ENCODE assay signal across 8 cellular contexts in the genomic region with DNA sequence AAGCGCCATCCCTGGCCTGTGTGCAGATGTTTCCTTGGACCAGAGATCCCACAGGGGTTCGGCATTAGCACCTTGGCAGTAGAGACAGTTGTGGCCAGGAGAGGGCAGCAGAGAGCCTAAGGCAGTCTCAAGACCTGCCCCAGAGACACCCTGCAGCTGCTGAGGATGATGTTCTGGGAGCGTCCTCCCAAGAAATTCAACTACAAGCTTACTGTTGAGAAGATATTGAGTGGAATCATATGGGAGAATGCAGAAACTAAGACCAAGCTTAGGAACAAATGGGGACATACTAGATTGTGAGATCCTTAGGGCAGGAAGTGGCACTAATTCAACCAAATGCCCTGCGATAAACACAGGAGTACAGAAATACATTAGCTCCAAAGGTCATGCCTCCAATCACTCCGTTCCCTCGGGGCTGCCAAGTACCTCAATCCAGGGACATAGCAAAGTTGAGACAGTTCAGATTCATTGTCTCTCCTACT. TPM values are rescaled to one million over a fixed set of nuclear protein-coding genes. Genes with fewer than 3 reads are reported as not detected.
A peak's percentile ranks its signal among the peaks of the same experiment; 100 is the strongest.
DNase-seq lines count a peak whose midpoint lies in the region; ATAC-seq and TF ChIP-seq lines count a peak whose summit lies in the region.

No MANE protein-coding gene starts in this region.

- H3K4ac ChIP-seq in H9 (ENCODE audit: low read depth, low read length) = no peak overlapping the region

- H4K8ac ChIP-seq in H9 (replicated peaks; ENCODE audit: insufficient read length, low read depth, low read length) = no peak overlapping the region

- peak; percentile 88 to 95 for ATAC-seq in activated naive CD4-positive, alpha-beta T cell treated with anti-CD3 and anti-CD28 coated beads, Interleukin-2, amount 50 U/mL, for 72 hours
- ATAC-seq in Right ventricle myocardium inferior = peak; percentile 94

- H3K4me3 Mint-ChIP-seq in H9 = no peak overlapping the region

- no peak for TF ChIP-seq POLR2A in prostate gland (IDR thresholded peaks at IDR 0.05)
- TF ChIP-seq POLR2A in vagina (IDR thresholded peaks at IDR 0.05) = no peak

- H3K9ac ChIP-seq in H9 (ENCODE audit: extremely low read depth, insufficient read length, low read length) (no peak overlapping the region), Loucy (ENCODE audit: low read depth, low read length, poor library complexity, severe bottlenecking) (no peak overlapping the region), SK-N-SH (no peak overlapping the region)

- H4K20me1 ChIP-seq in H9 (ENCODE audit: control insufficient read depth, insufficient read depth, insufficient read length) = no peaks in the 10 kb centered on the region
- no peaks in the 10 kb centered on the region for H4K20me1 ChIP-seq in Loucy (ENCODE audit: insufficient read depth, low read length, poor library complexity, severe bottlenecking)
- H4K20me1 ChIP-seq in SK-N-SH (ENCODE audit: insufficient read depth) = no peaks in the 10 kb centered on the region

- H3K56ac ChIP-seq in H9 (ENCODE audit: insufficient read length, low read depth, low read length) = no peak overlapping the region

- H4K91ac ChIP-seq in H9 (ENCODE audit: insufficient read length, low read depth, low read length) = no peak overlapping the region

- H2BK15ac ChIP-seq in H9 (ENCODE audit: low read depth, low read length) = no peak overlapping the region

- H3K4me2 ChIP-seq in H9 (ENCODE audit: insufficient read depth, insufficient read length, low read length) (no peak overlapping the region), Loucy (ENCODE audit: low read depth, low read length, poor library complexity, severe bottlenecking) (no peak overlapping the region), SK-N-SH (no peak overlapping the region)

- intact Hi-C loops in Right ventricle myocardium inferior (cut with DNase I) (loop anchor here (5.0 kb wide), 1 partner anchor 165 kb away; no protein-coding TSS in a partner anchor), prostate gland (cut with DNase I) (no loop called here), vagina (cut with DNase I) (no loop called here)

- H3K27ac Mint-ChIP-seq in H9 = no peak overlapping the region; a peak in 1 of 7 replicates
- peak overlapping the region; percentile 9 to 72 for H3K27ac Mint-ChIP-seq in activated naive CD4-positive, alpha-beta T cell treated with anti-CD3 and anti-CD28 coated beads, Interleukin-2, amount 50 U/mL, for 72 hours

- no peak overlapping the region for H2AK5ac ChIP-seq in H9 (ENCODE audit: insufficient read length, low read length)

- TF ChIP-seq CTCF in GM10266 (IDR thresholded peaks at IDR 0.05; ENCODE audit: control insufficient read depth, insufficient read depth, low read depth, missing control alignments) = peak; percentile 97
- TF ChIP-seq CTCF in H9 (conservative IDR thresholded peaks at IDR 0.05) = peak; percentile 95
- peak; percentile 95 for TF ChIP-seq CTCF in Loucy (conservative IDR thresholded peaks at IDR 0.05; ENCODE audit: low read length)
- peak; percentile 89 for TF ChIP-seq CTCF in SK-N-SH (IDR thresholded peaks at IDR 0.05)
- peak; percentile 37 to 69 (median 67) for TF ChIP-seq CTCF in prostate gland (IDR thresholded peaks at IDR 0.05)
- peak; percentile 41 to 82 (median 73) for TF ChIP-seq CTCF in vagina (IDR thresholded peaks at IDR 0.05)

- H3K27ac ChIP-seq in H9 (ENCODE audit: insufficient read length, low read depth, low read length) = no peak overlapping the region
- H3K27ac ChIP-seq in SK-N-SH (ENCODE audit: low read depth in 2 of 2, low read length in 1 of 2) = no peak overlapping the region
- H3K27ac ChIP-seq in prostate gland = no peak overlapping the region
- H3K27ac ChIP-seq in vagina = no peak overlapping the region

- H4K5ac ChIP-seq in H9 (ENCODE audit: insufficient read length, low read depth, low read length) = no peak overlapping the region

- no peak for TF ChIP-seq EP300 in SK-N-SH (IDR thresholded peaks at IDR 0.05; ENCODE audit: borderline replicate concordance in 1 of 2, low read depth in 1 of 2, low read length in 1 of 2)

- H3F3A ChIP-seq in Loucy (ENCODE audit: low read depth) (no peaks in the 10 kb centered on the region), SK-N-SH (replicated peaks; ENCODE audit: insufficient read depth) (no peaks in the 10 kb centered on the region)

- H3K23ac ChIP-seq in H9 (ENCODE audit: insufficient read length, low read depth, low read length) = no peak overlapping the region

- H2AFZ ChIP-seq in H9 (ENCODE audit: low read length) = no peak overlapping the region
- no peak overlapping the region for H2AFZ ChIP-seq in Loucy (ENCODE audit: low read length)
- H2AFZ ChIP-seq in SK-N-SH (ENCODE audit: low read depth) = no peak overlapping the region

- H2BK20ac ChIP-seq in H9 (ENCODE audit: low read depth, low read length, poor library complexity, severe bottlenecking) = no peak overlapping the region

- no peak overlapping the region for H2BK120ac ChIP-seq in H9 (ENCODE audit: low read depth, low read length, poor library complexity, severe bottlenecking)

- H3K27me3 ChIP-seq in H9 (ENCODE audit: insufficient read depth, low read length) (no peaks in the 10 kb centered on the region), Loucy (ENCODE audit: insufficient read depth, low read length, poor library complexity, severe bottlenecking) (no peaks in the 10 kb centered on the region), SK-N-SH (ENCODE audit: insufficient read depth) (peaks cover 31% of the 10 kb centered on the region; the same call in 1 of the 2 replicates), prostate gland (replicated peaks; ENCODE audit: insufficient read depth) (no peaks in the 10 kb centered on the region), vagina (no peaks in the 10 kb centered on the region)

- no peaks in the 10 kb centered on the region for H3K36me3 Mint-ChIP-seq in H9 (ENCODE audit: insufficient read depth in 1 of 3, low read depth in 3 of 3)
- peaks cover 5 to 9% of the 10 kb centered on the region in 2 donors for H3K36me3 Mint-ChIP-seq in activated naive CD4-positive, alpha-beta T cell treated with anti-CD3 and anti-CD28 coated beads, Interleukin-2, amount 50 U/mL, for 72 hours

- H3K27me3 Mint-ChIP-seq in H9 (ENCODE audit: low read depth) = no peaks in the 10 kb centered on the region

- H2BK5ac ChIP-seq in H9 (ENCODE audit: insufficient read length, low read length) = no peak overlapping the region

- H3K79me2 ChIP-seq in H9 (ENCODE audit: insufficient read depth, low read length) = no peaks in the 10 kb centered on the region
- no peaks in the 10 kb centered on the region for H3K79me2 ChIP-seq in Loucy (ENCODE audit: insufficient read depth, low read length)
- no peaks in the 10 kb centered on the region for H3K79me2 ChIP-seq in SK-N-SH (ENCODE audit: insufficient read depth)

- no peak overlapping the region for H3K14ac ChIP-seq in H9 (ENCODE audit: insufficient read depth, low read length)

- H3K23me2 ChIP-seq in H9 (ENCODE audit: insufficient read length, low read depth, low read length, poor library complexity, severe bottlenecking) = no peaks in the 10 kb centered on the region

- DNase-seq in GM10266 (ENCODE audit: extremely low spot score) = peak; percentile 76
- peak; percentile 89 for DNase-seq in H9
- DNase-seq in SK-N-SH = peak; percentile 53
- peak; percentile 86 to 90 for DNase-seq in activated naive CD4-positive, alpha-beta T cell treated with anti-CD3 and anti-CD28 coated beads, Interleukin-2, amount 50 U/mL, for 72 hours (ENCODE audit: low spot score in 2 of 2)
- DNase-seq in Right ventricle myocardium inferior (ENCODE audit: missing footprints) = peak; percentile 87
- peak; percentile 67 for DNase-seq in prostate gland (ENCODE audit: low spot score)
- DNase-seq in vagina (ENCODE audit: extremely low spot score in 2 of 2) = no peak

- H2BK12ac ChIP-seq in H9 (ENCODE audit: insufficient read length, low read depth, low read length) = no peak overlapping the region

- no peak overlapping the region for H3K18ac ChIP-seq in H9 (ENCODE audit: insufficient read length, low read depth, low read length)

- POLR2A ChIA-PET in SK-N-SH (lab: Yijun Ruan, JAX) = no interaction called here

- no peak overlapping the region for H3T11ph ChIP-seq in H9 (ENCODE audit: low read length)

- CTCF ChIA-PET in SK-N-SH (lab: Yijun Ruan, JAX) = interaction anchor here (0.5 to 5.6 kb wide), 28 partner anchors 9 to 1950 kb away, joined by 3 to 67 read pairs (median 4); no protein-coding TSS in a partner anchor

- peak; percentile 57 for TF ChIP-seq RAD21 in SK-N-SH (IDR thresholded peaks at IDR 0.05; ENCODE audit: low read length)

- H3K36me3 ChIP-seq in Loucy (ENCODE audit: insufficient read depth, low read length) (no peaks in the 10 kb centered on the region), SK-N-SH (replicated peaks in 1 of 2; ENCODE audit: control insufficient read depth in 1 of 2, insufficient read depth in 2 of 2, low read length in 1 of 2) (no peaks in the 10 kb centered on the region), prostate gland (no peaks in the 10 kb centered on the region), vagina (no peaks in the 10 kb centered on the region)

- H3K9me2 ChIP-seq in Loucy (replicated peaks; ENCODE audit: low read depth, low read length) = no peaks in the 10 kb centered on the region
- H3K9me2 ChIP-seq in SK-N-SH = no peaks in the 10 kb centered on the region

- H3K79me1 ChIP-seq in H9 (ENCODE audit: insufficient read depth, low read depth, low read length, poor library complexity, severe bottlenecking) = no peaks in the 10 kb centered on the region

- WGBS in H9 (ENCODE audit: extremely low coverage, insufficient read length, low lambda C conversion rate) = no CpG with 5 or more reads among the region's 6 CpGs
- 3% methylated on average over 6 of the region's 6 CpGs for WGBS in SK-N-SH (ENCODE audit: low lambda C conversion rate)
- 36% methylated on average over 6 of the region's 6 CpGs for WGBS in prostate gland

- H3K9me3 ChIP-seq in H9 (ENCODE audit: control insufficient read depth, low read depth, low read length) (no peaks in the 10 kb centered on the region), Loucy (ENCODE audit: insufficient read depth, low read depth, low read length) (no peaks in the 10 kb centered on the region), SK-N-SH (no peaks in the 10 kb centered on the region), prostate gland (no peaks in the 10 kb centered on the region), vagina (no peaks in the 10 kb centered on the region)

- H3K4me3 ChIP-seq in Loucy (ENCODE audit: low read length, poor library complexity, severe bottlenecking) = no peak overlapping the region
- 0 out of 4 replicates have a peak overlapping the region, but pooled peaks of 1 of the 2 experiments have one; percentile 22 for H3K4me3 ChIP-seq in SK-N-SH (ENCODE audit: low read depth in 2 of 2, low read length in 1 of 2)
- H3K4me3 ChIP-seq in prostate gland = no peak overlapping the region
- H3K4me3 ChIP-seq in vagina = no peak overlapping the region

- H3K4me1 ChIP-seq in H9 (ENCODE audit: insufficient read depth, low read length) = peaks cover 3% of the 10 kb centered on the region; the same call in 1 of the 2 replicates
- no peaks in the 10 kb centered on the region for H3K4me1 ChIP-seq in Loucy (ENCODE audit: insufficient read depth, low read length, poor library complexity, severe bottlenecking)
- H3K4me1 ChIP-seq in SK-N-SH (ENCODE audit: control insufficient read depth in 1 of 2, insufficient read depth in 2 of 2, low read depth in 1 of 2, low read length in 1 of 2) = no peaks in the 10 kb centered on the region
- H3K4me1 ChIP-seq in prostate gland (replicated peaks) = no peaks in the 10 kb centered on the region
- H3K4me1 ChIP-seq in vagina = no peaks in the 10 kb centered on the region

- no peaks in the 10 kb centered on the region for H3K9me3 Mint-ChIP-seq in H9
- no peaks in the 10 kb centered on the region for H3K9me3 Mint-ChIP-seq in activated naive CD4-positive, alpha-beta T cell treated with anti-CD3 and anti-CD28 coated beads, Interleukin-2, amount 50 U/mL, for 72 hours

- H3K4me1 Mint-ChIP-seq in H9 = peaks cover 31 to 34% of the 10 kb centered on the region in 2 experiments

RNA-seq across cellular contexts. Expression of a gene that starts 2.0 kb away (rescaled TPM):
- total RNA-seq in H9 (2021) (0.29 and 0.48 TPM in 2 replicates), Right ventricle myocardium inferior (not detected), prostate gland (under 1 TPM in 1 of 2 donors, not detected in 1; 0.17 TPM), vagina (not detected)
- polyA plus RNA-seq in SK-N-SH (2012; rRNA removed) = not detected in 2 replicates
- not detected in 2 replicates for polyA plus RNA-seq in SK-N-SH (2012; cell fraction: cytosol; rRNA removed)
- not detected in 2 replicates for polyA plus RNA-seq in SK-N-SH (2012; cell fraction: nucleus; rRNA removed)
- 1 to 10 TPM; 1.6 to 2.7 TPM for total RNA-seq in activated naive CD4-positive, alpha-beta T cell treated with anti-CD3 and anti-CD28 coated beads, Interleukin-2, amount 50 U/mL, for 72 hours

Comparison
In these comparisons a context has a peak if more than half of its experiments do, and no peak if none do; other contexts are left out.
1. DNase-seq: peak in GM10266 (single experiment), H9 (single experiment), SK-N-SH (single experiment), activated naive CD4-positive, alpha-beta T cell treated with anti-CD3 and anti-CD28 coated beads, Interleukin-2, amount 50 U/mL, for 72 hours (2 of 2), Right ventricle myocardium inferior (single experiment) and prostate gland (single experiment); none in vagina (0 of 2).
2. H3K27ac Mint-ChIP-seq: peak in activated naive CD4-positive, alpha-beta T cell treated with anti-CD3 and anti-CD28 coated beads, Interleukin-2, amount 50 U/mL, for 72 hours (2 of 2); none in H9 (0 of 3).
3. Peak in every context shown above with its lines, with median percentiles within 50 percentile points of each other: CTCF ChIP-seq.